ENCODE assay signal across 2 cellular contexts in the genomic region with DNA sequence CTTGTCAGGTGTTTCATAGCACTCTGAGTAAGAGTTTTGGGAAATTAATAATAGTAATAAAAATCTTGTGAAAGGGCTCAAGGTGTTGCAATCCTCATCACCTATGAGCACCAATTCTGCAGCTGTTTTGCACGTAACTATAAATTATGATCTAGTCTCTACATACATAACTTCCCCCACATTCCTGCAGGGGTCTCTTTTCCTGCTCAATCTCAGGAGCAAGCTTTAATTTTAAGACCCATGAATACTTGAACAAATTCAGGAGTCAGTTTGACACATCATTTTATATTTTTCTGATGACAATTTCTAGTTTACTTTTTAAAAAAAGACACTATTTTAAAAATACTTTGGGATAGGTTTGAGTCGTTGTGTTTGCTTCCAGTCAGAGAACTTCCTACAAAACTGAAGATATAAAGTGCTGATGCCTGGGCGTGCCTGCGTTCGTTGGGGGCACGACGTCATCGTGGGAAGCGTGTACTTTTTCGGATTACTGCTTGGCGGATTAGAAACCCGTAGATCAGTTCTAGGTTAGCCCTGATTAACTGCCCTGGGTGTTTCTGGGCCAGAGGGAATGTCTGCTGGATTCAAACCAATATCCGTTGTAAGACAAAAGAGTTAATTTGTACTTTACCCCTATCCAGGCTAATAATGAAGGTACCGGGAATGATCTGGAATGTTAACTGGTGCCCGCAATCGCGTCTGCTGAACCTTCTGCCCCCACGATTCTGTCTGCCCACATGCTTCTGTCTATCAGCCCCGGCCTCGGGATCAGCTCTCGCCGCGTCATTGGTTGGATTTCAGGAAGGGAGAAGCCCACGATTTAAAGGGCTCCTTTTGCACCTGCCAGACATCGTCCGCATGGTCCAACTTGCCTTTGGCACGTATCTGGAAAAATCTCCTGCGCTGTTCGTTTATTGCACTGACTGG.
A peak's percentile ranks its signal among the peaks of the same experiment; 100 is the strongest.
TF ChIP-seq lines count a peak whose summit lies in the region.

No MANE protein-coding gene starts in this region.

TF ChIP-seq in SK-N-SH treated with all-trans-retinoic acid at 6 μM for 48 hours, 23 proteins besides CTCF, POLR2A, EP300 and RAD21 (continued from another document):
- TF ChIP-seq, protein P1, sequence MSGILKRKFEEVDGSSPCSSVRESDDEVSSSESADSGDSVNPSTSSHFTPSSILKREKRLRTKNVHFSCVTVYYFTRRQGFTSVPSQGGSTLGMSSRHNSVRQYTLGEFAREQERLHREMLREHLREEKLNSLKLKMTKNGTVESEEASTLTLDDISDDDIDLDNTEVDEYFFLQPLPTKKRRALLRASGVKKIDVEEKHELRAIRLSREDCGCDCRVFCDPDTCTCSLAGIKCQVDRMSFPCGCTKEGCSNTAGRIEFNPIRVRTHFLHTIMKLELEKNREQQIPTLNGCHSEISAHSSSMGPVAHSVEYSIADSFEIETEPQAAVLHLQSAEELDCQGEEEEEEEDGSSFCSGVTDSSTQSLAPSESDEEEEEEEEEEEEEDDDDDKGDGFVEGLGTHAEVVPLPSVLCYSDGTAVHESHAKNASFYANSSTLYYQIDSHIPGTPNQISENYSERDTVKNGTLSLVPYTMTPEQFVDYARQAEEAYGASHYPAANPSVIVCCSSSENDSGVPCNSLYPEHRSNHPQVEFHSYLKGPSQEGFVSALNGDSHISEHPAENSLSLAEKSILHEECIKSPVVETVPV (CRISPR knock-in tag; IDR thresholded peaks at IDR 0.05), result no peak
- TF ChIP-seq ZNF8 (CRISPR knock-in tag; IDR thresholded peaks at IDR 0.05), result no peak
- no peak for TF ChIP-seq ARNTL (CRISPR knock-in tag; IDR thresholded peaks at IDR 0.05; ENCODE audit: borderline replicate concordance, low read depth)
- TF ChIP-seq SNAI2 (CRISPR knock-in tag; IDR thresholded peaks at IDR 0.05), result no peak
- no peak for TF ChIP-seq ZC3H10 (CRISPR knock-in tag; IDR thresholded peaks at IDR 0.05)
- no peak for TF ChIP-seq OSR1 (CRISPR knock-in tag; IDR thresholded peaks at IDR 0.05)
- TF ChIP-seq, protein P2, sequence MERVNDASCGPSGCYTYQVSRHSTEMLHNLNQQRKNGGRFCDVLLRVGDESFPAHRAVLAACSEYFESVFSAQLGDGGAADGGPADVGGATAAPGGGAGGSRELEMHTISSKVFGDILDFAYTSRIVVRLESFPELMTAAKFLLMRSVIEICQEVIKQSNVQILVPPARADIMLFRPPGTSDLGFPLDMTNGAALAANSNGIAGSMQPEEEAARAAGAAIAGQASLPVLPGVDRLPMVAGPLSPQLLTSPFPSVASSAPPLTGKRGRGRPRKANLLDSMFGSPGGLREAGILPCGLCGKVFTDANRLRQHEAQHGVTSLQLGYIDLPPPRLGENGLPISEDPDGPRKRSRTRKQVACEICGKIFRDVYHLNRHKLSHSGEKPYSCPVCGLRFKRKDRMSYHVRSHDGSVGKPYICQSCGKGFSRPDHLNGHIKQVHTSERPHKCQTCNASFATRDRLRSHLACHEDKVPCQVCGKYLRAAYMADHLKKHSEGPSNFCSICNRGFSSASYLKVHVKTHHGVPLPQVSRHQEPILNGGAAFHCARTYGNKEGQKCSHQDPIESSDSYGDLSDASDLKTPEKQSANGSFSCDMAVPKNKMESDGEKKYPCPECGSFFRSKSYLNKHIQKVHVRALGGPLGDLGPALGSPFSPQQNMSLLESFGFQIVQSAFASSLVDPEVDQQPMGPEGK (CRISPR knock-in tag; IDR thresholded peaks at IDR 0.05; ENCODE audit: borderline replicate concordance), result no peak
- TF ChIP-seq, protein P3, sequence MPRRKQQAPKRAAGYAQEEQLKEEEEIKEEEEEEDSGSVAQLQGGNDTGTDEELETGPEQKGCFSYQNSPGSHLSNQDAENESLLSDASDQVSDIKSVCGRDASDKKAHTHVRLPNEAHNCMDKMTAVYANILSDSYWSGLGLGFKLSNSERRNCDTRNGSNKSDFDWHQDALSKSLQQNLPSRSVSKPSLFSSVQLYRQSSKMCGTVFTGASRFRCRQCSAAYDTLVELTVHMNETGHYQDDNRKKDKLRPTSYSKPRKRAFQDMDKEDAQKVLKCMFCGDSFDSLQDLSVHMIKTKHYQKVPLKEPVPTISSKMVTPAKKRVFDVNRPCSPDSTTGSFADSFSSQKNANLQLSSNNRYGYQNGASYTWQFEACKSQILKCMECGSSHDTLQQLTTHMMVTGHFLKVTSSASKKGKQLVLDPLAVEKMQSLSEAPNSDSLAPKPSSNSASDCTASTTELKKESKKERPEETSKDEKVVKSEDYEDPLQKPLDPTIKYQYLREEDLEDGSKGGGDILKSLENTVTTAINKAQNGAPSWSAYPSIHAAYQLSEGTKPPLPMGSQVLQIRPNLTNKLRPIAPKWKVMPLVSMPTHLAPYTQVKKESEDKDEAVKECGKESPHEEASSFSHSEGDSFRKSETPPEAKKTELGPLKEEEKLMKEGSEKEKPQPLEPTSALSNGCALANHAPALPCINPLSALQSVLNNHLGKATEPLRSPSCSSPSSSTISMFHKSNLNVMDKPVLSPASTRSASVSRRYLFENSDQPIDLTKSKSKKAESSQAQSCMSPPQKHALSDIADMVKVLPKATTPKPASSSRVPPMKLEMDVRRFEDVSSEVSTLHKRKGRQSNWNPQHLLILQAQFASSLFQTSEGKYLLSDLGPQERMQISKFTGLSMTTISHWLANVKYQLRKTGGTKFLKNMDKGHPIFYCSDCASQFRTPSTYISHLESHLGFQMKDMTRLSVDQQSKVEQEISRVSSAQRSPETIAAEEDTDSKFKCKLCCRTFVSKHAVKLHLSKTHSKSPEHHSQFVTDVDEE (CRISPR knock-in tag; IDR thresholded peaks at IDR 0.05), result no peak
- no peak for TF ChIP-seq CSDC2 (CRISPR knock-in tag; IDR thresholded peaks at IDR 0.05)
- TF ChIP-seq BACH2 (CRISPR knock-in tag; IDR thresholded peaks at IDR 0.05; ENCODE audit: borderline replicate concordance), result no peak
- no peak for TF ChIP-seq ZFP3 (CRISPR knock-in tag; IDR thresholded peaks at IDR 0.05)
- no peak for TF ChIP-seq TOX (CRISPR knock-in tag; IDR thresholded peaks at IDR 0.05; ENCODE audit: borderline replicate concordance)
TF ChIP-seq in SK-N-SH treated with all-trans-retinoic acid at 6 μM for 48 hours: peak in this region for 0.

TF ChIP-seq in GM12878, 131 proteins besides CTCF, POLR2A, EP300 and RAD21 (continued from another document):
- TF ChIP-seq, protein P4, sequence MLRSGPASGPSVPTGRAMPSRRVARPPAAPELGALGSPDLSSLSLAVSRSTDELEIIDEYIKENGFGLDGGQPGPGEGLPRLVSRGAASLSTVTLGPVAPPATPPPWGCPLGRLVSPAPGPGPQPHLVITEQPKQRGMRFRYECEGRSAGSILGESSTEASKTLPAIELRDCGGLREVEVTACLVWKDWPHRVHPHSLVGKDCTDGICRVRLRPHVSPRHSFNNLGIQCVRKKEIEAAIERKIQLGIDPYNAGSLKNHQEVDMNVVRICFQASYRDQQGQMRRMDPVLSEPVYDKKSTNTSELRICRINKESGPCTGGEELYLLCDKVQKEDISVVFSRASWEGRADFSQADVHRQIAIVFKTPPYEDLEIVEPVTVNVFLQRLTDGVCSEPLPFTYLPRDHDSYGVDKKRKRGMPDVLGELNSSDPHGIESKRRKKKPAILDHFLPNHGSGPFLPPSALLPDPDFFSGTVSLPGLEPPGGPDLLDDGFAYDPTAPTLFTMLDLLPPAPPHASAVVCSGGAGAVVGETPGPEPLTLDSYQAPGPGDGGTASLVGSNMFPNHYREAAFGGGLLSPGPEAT (IDR thresholded peaks at IDR 0.05; ENCODE audit: low read depth), result no peak
- TF ChIP-seq, protein P5, sequence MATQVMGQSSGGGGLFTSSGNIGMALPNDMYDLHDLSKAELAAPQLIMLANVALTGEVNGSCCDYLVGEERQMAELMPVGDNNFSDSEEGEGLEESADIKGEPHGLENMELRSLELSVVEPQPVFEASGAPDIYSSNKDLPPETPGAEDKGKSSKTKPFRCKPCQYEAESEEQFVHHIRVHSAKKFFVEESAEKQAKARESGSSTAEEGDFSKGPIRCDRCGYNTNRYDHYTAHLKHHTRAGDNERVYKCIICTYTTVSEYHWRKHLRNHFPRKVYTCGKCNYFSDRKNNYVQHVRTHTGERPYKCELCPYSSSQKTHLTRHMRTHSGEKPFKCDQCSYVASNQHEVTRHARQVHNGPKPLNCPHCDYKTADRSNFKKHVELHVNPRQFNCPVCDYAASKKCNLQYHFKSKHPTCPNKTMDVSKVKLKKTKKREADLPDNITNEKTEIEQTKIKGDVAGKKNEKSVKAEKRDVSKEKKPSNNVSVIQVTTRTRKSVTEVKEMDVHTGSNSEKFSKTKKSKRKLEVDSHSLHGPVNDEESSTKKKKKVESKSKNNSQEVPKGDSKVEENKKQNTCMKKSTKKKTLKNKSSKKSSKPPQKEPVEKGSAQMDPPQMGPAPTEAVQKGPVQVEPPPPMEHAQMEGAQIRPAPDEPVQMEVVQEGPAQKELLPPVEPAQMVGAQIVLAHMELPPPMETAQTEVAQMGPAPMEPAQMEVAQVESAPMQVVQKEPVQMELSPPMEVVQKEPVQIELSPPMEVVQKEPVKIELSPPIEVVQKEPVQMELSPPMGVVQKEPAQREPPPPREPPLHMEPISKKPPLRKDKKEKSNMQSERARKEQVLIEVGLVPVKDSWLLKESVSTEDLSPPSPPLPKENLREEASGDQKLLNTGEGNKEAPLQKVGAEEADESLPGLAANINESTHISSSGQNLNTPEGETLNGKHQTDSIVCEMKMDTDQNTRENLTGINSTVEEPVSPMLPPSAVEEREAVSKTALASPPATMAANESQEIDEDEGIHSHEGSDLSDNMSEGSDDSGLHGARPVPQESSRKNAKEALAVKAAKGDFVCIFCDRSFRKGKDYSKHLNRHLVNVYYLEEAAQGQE (IDR thresholded peaks at IDR 0.05; ENCODE audit: low read depth, low read length), result no peak
- TF ChIP-seq RUNX3 (IDR thresholded peaks at IDR 0.05; ENCODE audit: low read length), result 0 out of 2 replicates have a peak, but pooled peaks have one; percentile 21
- TF ChIP-seq, protein P6, sequence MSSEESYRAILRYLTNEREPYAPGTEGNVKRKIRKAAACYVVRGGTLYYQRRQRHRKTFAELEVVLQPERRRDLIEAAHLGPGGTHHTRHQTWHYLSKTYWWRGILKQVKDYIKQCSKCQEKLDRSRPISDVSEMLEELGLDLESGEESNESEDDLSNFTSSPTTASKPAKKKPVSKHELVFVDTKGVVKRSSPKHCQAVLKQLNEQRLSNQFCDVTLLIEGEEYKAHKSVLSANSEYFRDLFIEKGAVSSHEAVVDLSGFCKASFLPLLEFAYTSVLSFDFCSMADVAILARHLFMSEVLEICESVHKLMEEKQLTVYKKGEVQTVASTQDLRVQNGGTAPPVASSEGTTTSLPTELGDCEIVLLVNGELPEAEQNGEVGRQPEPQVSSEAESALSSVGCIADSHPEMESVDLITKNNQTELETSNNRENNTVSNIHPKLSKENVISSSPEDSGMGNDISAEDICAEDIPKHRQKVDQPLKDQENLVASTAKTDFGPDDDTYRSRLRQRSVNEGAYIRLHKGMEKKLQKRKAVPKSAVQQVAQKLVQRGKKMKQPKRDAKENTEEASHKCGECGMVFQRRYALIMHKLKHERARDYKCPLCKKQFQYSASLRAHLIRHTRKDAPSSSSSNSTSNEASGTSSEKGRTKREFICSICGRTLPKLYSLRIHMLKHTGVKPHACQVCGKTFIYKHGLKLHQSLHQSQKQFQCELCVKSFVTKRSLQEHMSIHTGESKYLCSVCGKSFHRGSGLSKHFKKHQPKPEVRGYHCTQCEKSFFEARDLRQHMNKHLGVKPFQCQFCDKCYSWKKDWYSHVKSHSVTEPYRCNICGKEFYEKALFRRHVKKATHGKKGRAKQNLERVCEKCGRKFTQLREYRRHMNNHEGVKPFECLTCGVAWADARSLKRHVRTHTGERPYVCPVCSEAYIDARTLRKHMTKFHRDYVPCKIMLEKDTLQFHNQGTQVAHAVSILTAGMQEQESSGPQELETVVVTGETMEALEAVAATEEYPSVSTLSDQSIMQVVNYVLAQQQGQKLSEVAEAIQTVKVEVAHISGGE (CRISPR knock-in tag; IDR thresholded peaks at IDR 0.05), result no peak
- no peak for TF ChIP-seq JUND (IDR thresholded peaks at IDR 0.05; ENCODE audit: low read depth, low read length)
- TF ChIP-seq, protein P7, sequence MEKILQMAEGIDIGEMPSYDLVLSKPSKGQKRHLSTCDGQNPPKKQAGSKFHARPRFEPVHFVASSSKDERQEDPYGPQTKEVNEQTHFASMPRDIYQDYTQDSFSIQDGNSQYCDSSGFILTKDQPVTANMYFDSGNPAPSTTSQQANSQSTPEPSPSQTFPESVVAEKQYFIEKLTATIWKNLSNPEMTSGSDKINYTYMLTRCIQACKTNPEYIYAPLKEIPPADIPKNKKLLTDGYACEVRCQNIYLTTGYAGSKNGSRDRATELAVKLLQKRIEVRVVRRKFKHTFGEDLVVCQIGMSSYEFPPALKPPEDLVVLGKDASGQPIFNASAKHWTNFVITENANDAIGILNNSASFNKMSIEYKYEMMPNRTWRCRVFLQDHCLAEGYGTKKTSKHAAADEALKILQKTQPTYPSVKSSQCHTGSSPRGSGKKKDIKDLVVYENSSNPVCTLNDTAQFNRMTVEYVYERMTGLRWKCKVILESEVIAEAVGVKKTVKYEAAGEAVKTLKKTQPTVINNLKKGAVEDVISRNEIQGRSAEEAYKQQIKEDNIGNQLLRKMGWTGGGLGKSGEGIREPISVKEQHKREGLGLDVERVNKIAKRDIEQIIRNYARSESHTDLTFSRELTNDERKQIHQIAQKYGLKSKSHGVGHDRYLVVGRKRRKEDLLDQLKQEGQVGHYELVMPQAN (conservative IDR thresholded peaks at IDR 0.05), result peak; percentile 67
- no peak for TF ChIP-seq SPI1 (IDR thresholded peaks at IDR 0.05; ENCODE audit: borderline replicate concordance, insufficient read depth, low read depth, low read length)
- TF ChIP-seq NRF1 (conservative IDR thresholded peaks at IDR 0.05; ENCODE audit: low read depth, low read length), result no peak
- TF ChIP-seq EED (IDR thresholded peaks at IDR 0.05; ENCODE audit: low read depth), result 0 out of 2 replicates have a peak, but pooled peaks have one; percentile 47
- no peak for TF ChIP-seq BACH1 (IDR thresholded peaks at IDR 0.05; ENCODE audit: borderline replicate concordance)
- TF ChIP-seq STAT3 (IDR thresholded peaks at IDR 0.05; ENCODE audit: low read depth, low read length), result no peak
- peak; percentile 31; the same call in 1 of the 2 replicates for TF ChIP-seq IKZF1 (conservative IDR thresholded peaks at IDR 0.05)
- no peak for TF ChIP-seq ZSCAN29 (IDR thresholded peaks at IDR 0.05)
- TF ChIP-seq, protein P8, sequence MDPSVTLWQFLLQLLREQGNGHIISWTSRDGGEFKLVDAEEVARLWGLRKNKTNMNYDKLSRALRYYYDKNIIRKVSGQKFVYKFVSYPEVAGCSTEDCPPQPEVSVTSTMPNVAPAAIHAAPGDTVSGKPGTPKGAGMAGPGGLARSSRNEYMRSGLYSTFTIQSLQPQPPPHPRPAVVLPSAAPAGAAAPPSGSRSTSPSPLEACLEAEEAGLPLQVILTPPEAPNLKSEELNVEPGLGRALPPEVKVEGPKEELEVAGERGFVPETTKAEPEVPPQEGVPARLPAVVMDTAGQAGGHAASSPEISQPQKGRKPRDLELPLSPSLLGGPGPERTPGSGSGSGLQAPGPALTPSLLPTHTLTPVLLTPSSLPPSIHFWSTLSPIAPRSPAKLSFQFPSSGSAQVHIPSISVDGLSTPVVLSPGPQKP (IDR thresholded peaks at IDR 0.05; ENCODE audit: low read depth, low read length), result no peak
- TF ChIP-seq SMC3 (IDR thresholded peaks at IDR 0.05; ENCODE audit: borderline replicate concordance, low read length), result peak; percentile 1; the same call in 1 of the 2 replicates
- no peak for TF ChIP-seq ZNF274 (IDR thresholded peaks at IDR 0.05; ENCODE audit: insufficient read depth, insufficient read length)
- TF ChIP-seq CREM (IDR thresholded peaks at IDR 0.05; ENCODE audit: low read depth), result peak; percentile 56
- TF ChIP-seq PML (IDR thresholded peaks at IDR 0.05; ENCODE audit: low read length), result 0 out of 2 replicates have a peak, but pooled peaks have one; percentile 6
